8 cellular contexts compared by ENCODE assay signal in the genomic region with DNA sequence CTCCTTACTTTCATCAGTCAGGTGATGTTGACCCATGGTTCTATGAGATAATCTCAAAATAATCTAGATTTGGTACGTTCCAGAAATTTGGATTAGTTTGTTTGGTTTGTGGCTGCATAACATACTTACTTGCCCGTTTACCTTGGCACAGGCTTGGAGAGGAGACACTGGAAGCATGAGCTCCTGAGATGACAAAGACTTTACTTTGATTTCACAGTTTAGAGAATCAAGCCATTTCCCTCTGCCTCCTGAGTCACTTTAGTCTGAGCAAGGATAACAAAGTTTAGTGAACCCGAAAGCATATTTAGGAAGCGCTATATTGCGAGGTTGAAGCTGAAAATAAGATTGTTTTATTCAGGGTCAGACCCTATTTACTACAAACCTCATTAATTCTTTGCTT.
"Had no signal": no experiment of that assay in that cellular context is flagged by ENCODE, and none has a peak within 500 bp of the region (broad histone marks: within the 10 kb centered on the region; RNA-seq: fewer than 3 reads in every experiment).

No MANE protein-coding gene starts in this region.

- H3K36me3 ChIP-seq: HAP-1 had no signal

- H3K27ac ChIP-seq: GM23248 had no signal

- FAIRE-seq: HepG2 had no signal

- H3K4me1 ChIP-seq: HAP-1 had no signal

- H3K27ac Mint-ChIP-seq: HFFc6, IgD-negative memory B cell had no signal

- H3K9me3 ChIP-seq: HAP-1 had no signal

- H2AFZ ChIP-seq: GM23248 had no signal

- H3K9ac ChIP-seq: GM23248 had no signal

- DNase-seq: GM23248, GOT3, H7, HFFc6, KG1 had no signal

- H3K27me3 Mint-ChIP-seq: IgD-negative memory B cell had no signal

- H3K4me3 ChIP-seq: GM23248, HAP-1 had no signal

- H3K4me3 Mint-ChIP-seq: HFFc6, IgD-negative memory B cell had no signal

- H3K36me3 Mint-ChIP-seq: IgD-negative memory B cell had no signal
